ENCODE assay signal across 20 cellular contexts in the genomic region with DNA sequence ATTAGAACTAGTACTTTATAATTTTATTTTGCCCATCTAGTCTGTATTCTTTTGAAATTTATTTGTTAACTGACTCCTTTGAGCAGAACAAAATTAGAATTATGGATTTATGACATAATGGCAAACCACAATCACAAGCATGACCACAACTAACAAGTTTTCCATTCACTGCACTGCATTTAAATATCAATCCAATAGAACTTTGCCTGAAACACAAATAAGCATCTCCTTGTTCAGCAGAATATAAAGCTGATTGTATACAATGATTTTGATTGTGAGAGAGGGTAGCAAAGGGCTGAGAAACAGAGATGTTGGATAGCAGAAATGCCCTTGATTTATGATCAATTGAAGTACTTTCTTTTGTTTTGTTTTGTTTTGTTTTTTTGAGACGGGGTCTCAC.
DNase-seq lines count a peak whose midpoint lies in the region; ATAC-seq, FAIRE-seq and TF ChIP-seq lines count a peak whose summit lies in the region.
"Had no signal": no experiment of that assay in that cellular context is flagged by ENCODE, and none has a peak within 500 bp of the region (broad histone marks: within the 10 kb centered on the region; RNA-seq: fewer than 3 reads in every experiment).

No MANE protein-coding gene starts in this region.

- no peaks in the 10 kb centered on the region for H3K79me2 ChIP-seq in endothelial cell of umbilical vein (ENCODE audit: control insufficient read depth, insufficient read depth, low read length)
- H3K79me2 ChIP-seq in PC-9 (ENCODE audit: low read depth): no peaks in the 10 kb centered on the region

- H3K9me3 ChIP-seq in endothelial cell of umbilical vein (replicated peaks; ENCODE audit: control insufficient read depth, insufficient read depth, low read length) (no peaks in the 10 kb centered on the region), PC-9 (ENCODE audit: insufficient read depth, low read depth) (no peaks in the 10 kb centered on the region), transverse colon (no peaks in the 10 kb centered on the region)
- H3K9me3 ChIP-seq: A549; BE2C; BLaER1 treated with 17β-estradiol and CSF1 and Interleukin-3, amounts not matched to agents 10 nM and 100 nM; Caco-2 had no signal

- no peak for TF ChIP-seq POLR2A in H54 (IDR thresholded peaks at IDR 0.05; ENCODE audit: low read depth, low read length)
- TF ChIP-seq POLR2A in endothelial cell of umbilical vein (IDR thresholded peaks at IDR 0.05; ENCODE audit: low read depth, low read length): no peak
- TF ChIP-seq POLR2A in transverse colon (IDR thresholded peaks at IDR 0.05): no peak

- H3F3A ChIP-seq in PC-9 (ENCODE audit: insufficient read depth, low read depth): no peaks in the 10 kb centered on the region

- dilution Hi-C loops in endothelial cell of umbilical vein (cut with MboI; ENCODE audit: extremely low pct_ligation_motif_present, low sequenced_read_pairs): no loop called here

- H3K4me3 ChIP-seq in endothelial cell of umbilical vein (replicated peaks in 1 of 3; ENCODE audit: insufficient read depth in 1 of 3, low read depth in 1 of 3, low read length in 3 of 3) (no peak overlapping the region), PC-9 (no peak overlapping the region), transverse colon (no peak overlapping the region)
- H3K4me3 ChIP-seq: A549; BLaER1 treated with 17β-estradiol and CSF1 and Interleukin-3, amounts not matched to agents 10 nM and 100 nM had no signal

- no peak for ATAC-seq in left lobe of liver
- ATAC-seq: A549 had no signal

- intact Hi-C loops in endothelial cell of umbilical vein (cut with micrococcal nuclease): no loop called here
- intact Hi-C loops in PC-9 (cut with micrococcal nuclease; ENCODE audit: unreplicated experiment): no loop called here
- intact Hi-C loops in transverse colon (cut with DNase I; ENCODE audit: low total_unique reads): no loop called here

- H3K9me2 ChIP-seq in PC-9 (ENCODE audit: insufficient read depth): no peaks in the 10 kb centered on the region; the same call in 1 of the 2 replicates

- H3K9me1 ChIP-seq in endothelial cell of umbilical vein (replicated peaks; ENCODE audit: control insufficient read depth, extremely low read depth, insufficient read depth, low read length): no peaks in the 10 kb centered on the region

- POLR2A ChIA-PET in endothelial cell of umbilical vein (lab: Charles Lee) (no interaction called here), PC-9 (lab: Charles Lee; ENCODE audit: unreplicated experiment) (no interaction called here)

- H3K9ac ChIP-seq in endothelial cell of umbilical vein (replicated peaks; ENCODE audit: extremely low read depth, insufficient read depth, low read length): no peak overlapping the region
- H3K9ac ChIP-seq: BLaER1 treated with 17β-estradiol and CSF1 and Interleukin-3, amounts not matched to agents 10 nM and 100 nM had no signal

- H3K4me1 ChIP-seq in endothelial cell of umbilical vein (ENCODE audit: control insufficient read depth, extremely low read depth, insufficient read depth, low read length) (no peaks in the 10 kb centered on the region), PC-9 (replicated peaks; ENCODE audit: insufficient read depth) (no peaks in the 10 kb centered on the region), transverse colon (no peaks in the 10 kb centered on the region)
- H3K4me1 ChIP-seq: A549, BE2C, Caco-2 had no signal

- TF ChIP-seq EP300 in transverse colon (IDR thresholded peaks at IDR 0.05; ENCODE audit: low read depth): no peak

- no peaks in the 10 kb centered on the region for H3K36me3 ChIP-seq in endothelial cell of umbilical vein (ENCODE audit: control insufficient read depth in 2 of 2, extremely low read depth in 1 of 2, insufficient read depth in 2 of 2, low read length in 2 of 2)
- H3K36me3 ChIP-seq in PC-9 (ENCODE audit: low read depth): no peaks in the 10 kb centered on the region
- H3K36me3 ChIP-seq in transverse colon: no peaks in the 10 kb centered on the region
- H3K36me3 ChIP-seq: BE2C; BLaER1 treated with 17β-estradiol and CSF1 and Interleukin-3, amounts not matched to agents 10 nM and 100 nM had no signal

- no TSS peak for BruUV-seq in endothelial cell of umbilical vein (replicated peaks; lab: Mats Ljungman, UMichigan)
- BruUV-seq in PC-9 (replicated peaks; lab: Mats Ljungman, UMichigan): no TSS peak

- DNase-seq in H54 (ENCODE audit: insufficient read length, low spot score) (no peak), endothelial cell of umbilical vein (ENCODE audit: low read depth, low spot score) (no peak), medulla oblongata (ENCODE audit: extremely low spot score) (peak; percentile 10), PC-9 (no peak), transverse colon (no peak), left lobe of liver (ENCODE audit: low spot score) (no peak)
- DNase-seq: 8988T; ACHN; AML-193; BE2C; Caco-2; CD4-positive, alpha-beta memory T cell; DMS153; DND-41; GOT3; H7; HCEC 1CT had no signal

- no peak overlapping the region for H3K27ac ChIP-seq in endothelial cell of umbilical vein (ENCODE audit: insufficient read depth, low read depth, low read length)
- no peak overlapping the region for H3K27ac ChIP-seq in PC-9
- no peak overlapping the region for H3K27ac ChIP-seq in transverse colon
- H3K27ac ChIP-seq: A549; BLaER1 treated with 17β-estradiol and CSF1 and Interleukin-3, amounts not matched to agents 10 nM and 100 nM had no signal

- CTCF ChIA-PET in endothelial cell of umbilical vein (lab: Charles Lee): no interaction called here
- CTCF ChIA-PET in PC-9 (lab: Charles Lee): no interaction called here

- H4K20me1 ChIP-seq in endothelial cell of umbilical vein (replicated peaks; ENCODE audit: control insufficient read depth, extremely low read depth, insufficient read depth, low read length): no peaks in the 10 kb centered on the region
- no peaks in the 10 kb centered on the region for H4K20me1 ChIP-seq in PC-9 (ENCODE audit: insufficient read depth)
- H4K20me1 ChIP-seq: BLaER1 treated with 17β-estradiol and CSF1 and Interleukin-3, amounts not matched to agents 10 nM and 100 nM had no signal

- in situ Hi-C loops in transverse colon (cut with MboI; ENCODE audit: low pct_ligation_motif_present in 1 of 4, low pct_unique_long_range_greater_than_20kb in 1 of 4, low sequenced_read_pairs in 3 of 4): no loop called here

- WGBS in transverse colon (ENCODE audit: low coverage in 1 of 2), 2 donors: 76 to 88% methylated on average over 1 of the region's 1 CpG

- H2AFZ ChIP-seq in endothelial cell of umbilical vein (ENCODE audit: low read depth, low read length): no peak overlapping the region
- no peak overlapping the region for H2AFZ ChIP-seq in PC-9

- no peak for TF ChIP-seq CTCF in endothelial cell of umbilical vein (IDR thresholded peaks at IDR 0.05; ENCODE audit: extremely low read depth in 1 of 2, insufficient read depth in 1 of 2, low read depth in 1 of 2, low read length in 2 of 2)
- TF ChIP-seq CTCF in PC-9 (conservative IDR thresholded peaks at IDR 0.05): no peak
- TF ChIP-seq CTCF in transverse colon (IDR thresholded peaks at IDR 0.05): no peak

- FAIRE-seq in H54 (lab: Jason Lieb, UNC) (peak; percentile 38), endothelial cell of umbilical vein (lab: Jason Lieb, UNC) (peak; percentile 49)
- FAIRE-seq: A549, GM12892 had no signal

- no peak overlapping the region for H3K4me2 ChIP-seq in endothelial cell of umbilical vein (ENCODE audit: insufficient read depth, low read length)
- no peak overlapping the region for H3K4me2 ChIP-seq in PC-9
- H3K4me2 ChIP-seq: A549; BLaER1 treated with 17β-estradiol and CSF1 and Interleukin-3, amounts not matched to agents 10 nM and 100 nM had no signal

- H3K27me3 ChIP-seq in endothelial cell of umbilical vein (ENCODE audit: control insufficient read depth in 2 of 2, insufficient read depth in 2 of 2, low read length in 2 of 2) (no peaks in the 10 kb centered on the region), PC-9 (ENCODE audit: insufficient read depth, low read depth) (no peaks in the 10 kb centered on the region), transverse colon (no peaks in the 10 kb centered on the region)
- H3K27me3 ChIP-seq: BE2C; BLaER1 treated with 17β-estradiol and CSF1 and Interleukin-3, amounts not matched to agents 10 nM and 100 nM had no signal

TF ChIP-seq in endothelial cell of umbilical vein, 7 proteins besides CTCF, POLR2A, EP300 and RAD21:
- TF ChIP-seq JUN (IDR thresholded peaks at IDR 0.05; ENCODE audit: borderline replicate concordance, insufficient read depth, insufficient read length, low read depth) (no peak), GATA2 (IDR thresholded peaks at IDR 0.05; ENCODE audit: insufficient read depth, insufficient read length, low read depth, low read length) (no peak), MYC (IDR thresholded peaks at IDR 0.05; ENCODE audit: low read depth, low read length) (no peak), FOS (IDR thresholded peaks at IDR 0.05; ENCODE audit: borderline replicate concordance, insufficient read depth, low read length) (no peak), POLR2AphosphoS5 (IDR thresholded peaks at IDR 0.05; ENCODE audit: insufficient read depth, low read depth, low read length) (no peak), EZH2 (IDR thresholded peaks at IDR 0.05; ENCODE audit: borderline replicate concordance, low read depth, low read length, severe bottlenecking) (no peak)
- TF ChIP-seq, protein P1, sequence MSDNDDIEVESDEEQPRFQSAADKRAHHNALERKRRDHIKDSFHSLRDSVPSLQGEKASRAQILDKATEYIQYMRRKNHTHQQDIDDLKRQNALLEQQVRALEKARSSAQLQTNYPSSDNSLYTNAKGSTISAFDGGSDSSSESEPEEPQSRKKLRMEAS (IDR thresholded peaks at IDR 0.05; ENCODE audit: insufficient read depth, insufficient read length): no peak
